8 cellular contexts compared by ENCODE assay signal in genomic region chr3:9399746-9400145, GRCh38. TPM values are rescaled to one million over a fixed set of nuclear protein-coding genes. Genes with fewer than 3 reads are reported as not detected.
DNase-seq lines count a peak whose midpoint lies in the region; ATAC-seq, FAIRE-seq and TF ChIP-seq lines count a peak whose summit lies in the region.

No MANE protein-coding gene starts in this region.

- H3K4me3 ChIP-seq in ACC112 (ENCODE audit: low read depth, low read length) (peak overlapping the region; percentile 96), gastroesophageal sphincter (peak overlapping the region; percentile 84 to 96)

- DNase-seq in GM12891 (ENCODE audit: insufficient read length, low spot score) (no peak), NCI-H2227 (lab: John Stamatoyannopoulos, UW; ENCODE audit: unreplicated experiment) (peak; percentile 85), nephron progenitor cell (peak; percentile 60), NCI-H1048 (lab: John Stamatoyannopoulos, UW) (no peak)
- no peak for DNase-seq in activated CD8-positive, alpha-beta T cell treated with anti-CD3 and anti-CD28 coated beads for 36 hours
- DNase-seq in effector CD4-positive, alpha-beta T cell: no peak

- FAIRE-seq in GM12891 (lab: Jason Lieb, UNC): peak; percentile 28

- H3K9me3 ChIP-seq in gastroesophageal sphincter: no peaks in the 10 kb centered on the region

- TF ChIP-seq EP300 in gastroesophageal sphincter (IDR thresholded peaks at IDR 0.05): no peak

- H3K4me3 Mint-ChIP-seq in activated CD8-positive, alpha-beta T cell treated with anti-CD3 and anti-CD28 coated beads for 36 hours: peak overlapping the region; percentile 92
- peak overlapping the region; percentile 99 for H3K4me3 Mint-ChIP-seq in nephron progenitor cell

- no peaks in the 10 kb centered on the region for H3K36me3 ChIP-seq in ACC112 (ENCODE audit: insufficient read depth, low read length)
- H3K36me3 ChIP-seq in gastroesophageal sphincter: no peaks in the 10 kb centered on the region

- H3K9me3 Mint-ChIP-seq in activated CD8-positive, alpha-beta T cell treated with anti-CD3 and anti-CD28 coated beads for 36 hours: no peaks in the 10 kb centered on the region
- H3K9me3 Mint-ChIP-seq in nephron progenitor cell: no peaks in the 10 kb centered on the region

- no peak overlapping the region for H2AFZ ChIP-seq in ACC112 (ENCODE audit: low read length, unreplicated experiment)

- intact Hi-C loops in activated CD8-positive, alpha-beta T cell treated with anti-CD3 and anti-CD28 coated beads for 36 hours (cut with micrococcal nuclease): no loop called here

- POLR2A ChIA-PET in activated CD8-positive, alpha-beta T cell treated with anti-CD3 and anti-CD28 coated beads for 36 hours (lab: Charles Lee): interaction anchor here (0.7 to 7.6 kb wide), 3 partner anchors 9 to 37 kb away, joined by 3 to 83 read pairs (median 4); partner anchors contain the start of gene THUMPD3

- H3K27ac ChIP-seq in ACC112 (ENCODE audit: low read depth, low read length) (peak overlapping the region; percentile 95), gastroesophageal sphincter (peak overlapping the region; percentile 98 to 99 (median 98))

- H3K4me1 ChIP-seq in ACC112 (ENCODE audit: control insufficient read depth, insufficient read depth, low read length, unreplicated experiment) (peaks cover 44% of the 10 kb centered on the region), gastroesophageal sphincter (peaks cover 39 to 73% (median 46%) of the 10 kb centered on the region in 3 donors)

- H3K27me3 Mint-ChIP-seq in activated CD8-positive, alpha-beta T cell treated with anti-CD3 and anti-CD28 coated beads for 36 hours: no peaks in the 10 kb centered on the region
- no peaks in the 10 kb centered on the region for H3K27me3 Mint-ChIP-seq in nephron progenitor cell (ENCODE audit: low read depth, poor library complexity)

- TF ChIP-seq CTCF in activated CD8-positive, alpha-beta T cell treated with anti-CD3 and anti-CD28 coated beads for 36 hours (IDR thresholded peaks at IDR 0.05): no peak
- peak in 1 of 4 experiments; percentile 15 for TF ChIP-seq CTCF in gastroesophageal sphincter (IDR thresholded peaks at IDR 0.05)
- TF ChIP-seq CTCF in nephron progenitor cell (IDR thresholded peaks at IDR 0.05): no peak

- H3K27ac Mint-ChIP-seq in activated CD8-positive, alpha-beta T cell treated with anti-CD3 and anti-CD28 coated beads for 36 hours: peak overlapping the region; percentile 77
- peak overlapping the region; percentile 100 for H3K27ac Mint-ChIP-seq in nephron progenitor cell

- TF ChIP-seq POLR2A in GM12891 (IDR thresholded peaks at IDR 0.05; ENCODE audit: low read depth, low read length): no peak
- TF ChIP-seq POLR2A in gastroesophageal sphincter (IDR thresholded peaks at IDR 0.05): no peak

- WGBS in gastroesophageal sphincter (ENCODE audit: low coverage in 1 of 2), 2 donors: 0 to 6% methylated on average over 3 of the region's 3 CpGs

- H3K36me3 Mint-ChIP-seq in activated CD8-positive, alpha-beta T cell treated with anti-CD3 and anti-CD28 coated beads for 36 hours (ENCODE audit: low read depth): peaks cover 38% of the 10 kb centered on the region
- peaks cover 9% of the 10 kb centered on the region for H3K36me3 Mint-ChIP-seq in nephron progenitor cell (ENCODE audit: low read depth)

- H3K27me3 ChIP-seq in ACC112 (ENCODE audit: insufficient read depth, low read length) (no peaks in the 10 kb centered on the region), gastroesophageal sphincter (no peaks in the 10 kb centered on the region)

- peaks cover 56% of the 10 kb centered on the region for H3K4me1 Mint-ChIP-seq in activated CD8-positive, alpha-beta T cell treated with anti-CD3 and anti-CD28 coated beads for 36 hours (ENCODE audit: low read depth)
- H3K4me1 Mint-ChIP-seq in nephron progenitor cell: peaks cover 75% of the 10 kb centered on the region

- CTCF ChIA-PET in activated CD8-positive, alpha-beta T cell treated with anti-CD3 and anti-CD28 coated beads for 36 hours (lab: Charles Lee): interaction anchor here (1.0 to 1.7 kb wide), 5 partner anchors 8 to 47 kb away, joined by 4 to 5 read pairs (median 4); no protein-coding TSS in a partner anchor

- no peak for ATAC-seq in activated CD8-positive, alpha-beta T cell treated with anti-CD3 and anti-CD28 coated beads for 36 hours
- no peak for ATAC-seq in gastroesophageal sphincter

- peaks cover 85% of the 10 kb centered on the region for H3K79me2 ChIP-seq in ACC112 (ENCODE audit: control insufficient read depth, insufficient read depth, low read length, unreplicated experiment)

TF ChIP-seq in GM12891, 5 proteins besides CTCF, POLR2A, EP300 and RAD21:
- TF ChIP-seq PAX5 (IDR thresholded peaks at IDR 0.05; ENCODE audit: insufficient read depth, low read length, severe bottlenecking) (no peak), TAF1 (IDR thresholded peaks at IDR 0.05; ENCODE audit: low read depth, low read length) (no peak), SPI1 (IDR thresholded peaks at IDR 0.05; ENCODE audit: low read depth, low read length) (no peak), POLR2AphosphoS5 (IDR thresholded peaks at IDR 0.05; ENCODE audit: low read depth, low read length) (no peak), POU2F2 (IDR thresholded peaks at IDR 0.05; ENCODE audit: low read depth, low read length) (no peak)

RNA-seq across cellular contexts. Expression of gene SETD5, which starts 2.3 kb away (rescaled TPM):
- polyA plus RNA-seq in GM12891 (2012; ENCODE audit: low read depth, missing spikeins): 36.4 TPM
- total RNA-seq in activated CD8-positive, alpha-beta T cell treated with anti-CD3 and anti-CD28 coated beads for 36 hours: 100 to 1,000 TPM; 118 to 128 TPM
- 10 to 100 TPM; 51.5 to 95.3 (median 76.8) TPM for total RNA-seq in gastroesophageal sphincter

RNA-seq across cellular contexts. Expression of gene THUMPD3, which starts 36.9 kb away (rescaled TPM):
- 37.6 TPM for polyA plus RNA-seq in GM12891 (2012; ENCODE audit: low read depth, missing spikeins)
- 10 to 100 TPM; 62.9 to 66.3 TPM for total RNA-seq in activated CD8-positive, alpha-beta T cell treated with anti-CD3 and anti-CD28 coated beads for 36 hours
- total RNA-seq in gastroesophageal sphincter: 10 to 100 TPM; 18.8 to 32.1 (median 25.8) TPM

Comparison
In these comparisons a context has a peak if more than half of its experiments do, and no peak if none do; other contexts are left out.
1. DNase-seq: peak in NCI-H2227 (single experiment) and nephron progenitor cell (single experiment); none in GM12891 (single experiment), activated CD8-positive, alpha-beta T cell treated with anti-CD3 and anti-CD28 coated beads for 36 hours (single experiment), NCI-H1048 (single experiment) and effector CD4-positive, alpha-beta T cell (single experiment).